In genomic region chr3:144358191-144358590, GRCh38 we compare ENCODE assay signal across 19 cellular contexts.
"Had no signal": no experiment of that assay in that cellular context is flagged by ENCODE, and none has a peak within 500 bp of the region (broad histone marks: within the 10 kb centered on the region; RNA-seq: fewer than 3 reads in every experiment).

No MANE protein-coding gene starts in this region.

- ATAC-seq: heart left ventricle; left ventricle myocardium superior; naive thymus-derived CD4-positive, alpha-beta T cell; pancreas had no signal

- H3K27ac ChIP-seq: colonic mucosa, heart left ventricle, pancreas, right atrium auricular region, sigmoid colon, skin epidermis, stomach, thoracic aorta had no signal

- H3K4me3 Mint-ChIP-seq: naive thymus-derived CD4-positive, alpha-beta T cell had no signal

- H3K27ac Mint-ChIP-seq: naive thymus-derived CD4-positive, alpha-beta T cell; progenitor cell of endocrine pancreas had no signal

- H3K4me3 ChIP-seq: colonic mucosa, heart left ventricle, pancreas, right atrium auricular region, sigmoid colon, skin epidermis, stomach, thoracic aorta had no signal

- H3K36me3 ChIP-seq: colonic mucosa, heart left ventricle, pancreas, right atrium auricular region, sigmoid colon, stomach, thoracic aorta had no signal

- H3K9me3 ChIP-seq: colonic mucosa, heart left ventricle, pancreas, right atrium auricular region, sigmoid colon, stomach, thoracic aorta had no signal

- H3K36me3 Mint-ChIP-seq: naive thymus-derived CD4-positive, alpha-beta T cell had no signal

- H3K4me1 Mint-ChIP-seq: naive thymus-derived CD4-positive, alpha-beta T cell had no signal

- DNase-seq: caudate nucleus; colonic mucosa; effector CD4-positive, alpha-beta T cell; heart left ventricle; hippocampal formation; left ventricle myocardium superior; naive thymus-derived CD4-positive, alpha-beta T cell; occipital lobe; pancreas; sigmoid colon; stimulated activated CD4-positive, alpha-beta T cell treated with anti-CD3 and anti-CD28 coated beads, Interleukin-12 subunit alpha, Interleukin-12 subunit beta, amount 100 ng/mL, for 4 hours; stimulated activated naive CD4-positive, alpha-beta T cell; stomach; substantia nigra; trophoblast cell had no signal

- H3K27me3 ChIP-seq: colonic mucosa, heart left ventricle, pancreas, right atrium auricular region, sigmoid colon, stomach had no signal

- H3K4me1 ChIP-seq: colonic mucosa, heart left ventricle, pancreas, right atrium auricular region, sigmoid colon, stomach had no signal

- H3K27me3 Mint-ChIP-seq: progenitor cell of endocrine pancreas had no signal
